Comparison of ENCODE assay signal across 2 cellular contexts in the genomic region with DNA sequence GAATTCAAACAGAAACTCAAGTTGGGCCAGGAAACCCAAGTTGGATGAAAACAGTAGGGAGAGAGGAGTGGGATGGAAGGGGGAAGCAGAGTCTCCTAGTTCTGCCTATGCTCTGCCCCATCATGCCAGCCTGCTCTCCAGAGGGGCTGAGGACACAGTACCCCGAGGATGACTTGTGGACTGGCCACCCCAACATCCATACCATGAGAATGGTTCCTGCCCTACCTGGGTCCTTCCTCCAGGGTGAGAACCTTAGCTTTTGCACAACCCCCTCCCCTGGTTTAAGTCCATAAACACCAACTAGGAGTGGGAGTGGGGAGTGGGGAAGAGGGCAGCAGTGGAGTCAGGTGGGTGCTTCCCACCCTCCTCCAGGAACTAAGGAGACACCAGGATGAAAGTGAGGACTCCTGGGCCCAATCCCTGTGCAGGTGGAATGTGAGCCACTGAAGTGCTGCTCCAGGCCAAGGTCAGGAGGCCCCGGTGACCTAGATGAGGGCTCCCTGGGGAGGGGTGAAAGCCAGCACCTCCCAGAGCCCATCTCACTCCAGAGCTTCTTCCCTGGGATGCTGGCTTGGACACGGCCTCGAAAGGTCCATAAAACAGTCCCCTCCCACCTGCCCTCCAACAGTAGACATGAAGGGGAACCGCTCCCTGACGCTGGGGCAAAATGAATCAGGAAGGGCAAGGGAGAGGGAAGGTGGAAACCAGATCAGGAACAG.
TF ChIP-seq lines count a peak whose summit lies in the region.

No MANE protein-coding gene starts in this region.

TF ChIP-seq in SK-N-SH, 30 proteins besides CTCF, POLR2A, EP300 and RAD21:
- no peak for TF ChIP-seq GATA2 (CRISPR knock-in tag; IDR thresholded peaks at IDR 0.05)
- no peak for TF ChIP-seq TCF12 (IDR thresholded peaks at IDR 0.05)
- TF ChIP-seq NFIC (IDR thresholded peaks at IDR 0.05; ENCODE audit: borderline replicate concordance), result no peak
- no peak for TF ChIP-seq TEAD4 (IDR thresholded peaks at IDR 0.05; ENCODE audit: borderline replicate concordance, insufficient read depth)
- TF ChIP-seq, protein P1, sequence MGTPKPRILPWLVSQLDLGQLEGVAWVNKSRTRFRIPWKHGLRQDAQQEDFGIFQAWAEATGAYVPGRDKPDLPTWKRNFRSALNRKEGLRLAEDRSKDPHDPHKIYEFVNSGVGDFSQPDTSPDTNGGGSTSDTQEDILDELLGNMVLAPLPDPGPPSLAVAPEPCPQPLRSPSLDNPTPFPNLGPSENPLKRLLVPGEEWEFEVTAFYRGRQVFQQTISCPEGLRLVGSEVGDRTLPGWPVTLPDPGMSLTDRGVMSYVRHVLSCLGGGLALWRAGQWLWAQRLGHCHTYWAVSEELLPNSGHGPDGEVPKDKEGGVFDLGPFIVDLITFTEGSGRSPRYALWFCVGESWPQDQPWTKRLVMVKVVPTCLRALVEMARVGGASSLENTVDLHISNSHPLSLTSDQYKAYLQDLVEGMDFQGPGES (IDR thresholded peaks at IDR 0.05; ENCODE audit: low read depth, low read length), result no peak
- TF ChIP-seq, protein P2, sequence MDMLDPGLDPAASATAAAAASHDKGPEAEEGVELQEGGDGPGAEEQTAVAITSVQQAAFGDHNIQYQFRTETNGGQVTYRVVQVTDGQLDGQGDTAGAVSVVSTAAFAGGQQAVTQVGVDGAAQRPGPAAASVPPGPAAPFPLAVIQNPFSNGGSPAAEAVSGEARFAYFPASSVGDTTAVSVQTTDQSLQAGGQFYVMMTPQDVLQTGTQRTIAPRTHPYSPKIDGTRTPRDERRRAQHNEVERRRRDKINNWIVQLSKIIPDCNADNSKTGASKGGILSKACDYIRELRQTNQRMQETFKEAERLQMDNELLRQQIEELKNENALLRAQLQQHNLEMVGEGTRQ (IDR thresholded peaks at IDR 0.05; ENCODE audit: borderline replicate concordance, low read depth, low read length), result no peak
- TF ChIP-seq YY1 (IDR thresholded peaks at IDR 0.05; ENCODE audit: low read depth), result no peak
- TF ChIP-seq, protein P3, sequence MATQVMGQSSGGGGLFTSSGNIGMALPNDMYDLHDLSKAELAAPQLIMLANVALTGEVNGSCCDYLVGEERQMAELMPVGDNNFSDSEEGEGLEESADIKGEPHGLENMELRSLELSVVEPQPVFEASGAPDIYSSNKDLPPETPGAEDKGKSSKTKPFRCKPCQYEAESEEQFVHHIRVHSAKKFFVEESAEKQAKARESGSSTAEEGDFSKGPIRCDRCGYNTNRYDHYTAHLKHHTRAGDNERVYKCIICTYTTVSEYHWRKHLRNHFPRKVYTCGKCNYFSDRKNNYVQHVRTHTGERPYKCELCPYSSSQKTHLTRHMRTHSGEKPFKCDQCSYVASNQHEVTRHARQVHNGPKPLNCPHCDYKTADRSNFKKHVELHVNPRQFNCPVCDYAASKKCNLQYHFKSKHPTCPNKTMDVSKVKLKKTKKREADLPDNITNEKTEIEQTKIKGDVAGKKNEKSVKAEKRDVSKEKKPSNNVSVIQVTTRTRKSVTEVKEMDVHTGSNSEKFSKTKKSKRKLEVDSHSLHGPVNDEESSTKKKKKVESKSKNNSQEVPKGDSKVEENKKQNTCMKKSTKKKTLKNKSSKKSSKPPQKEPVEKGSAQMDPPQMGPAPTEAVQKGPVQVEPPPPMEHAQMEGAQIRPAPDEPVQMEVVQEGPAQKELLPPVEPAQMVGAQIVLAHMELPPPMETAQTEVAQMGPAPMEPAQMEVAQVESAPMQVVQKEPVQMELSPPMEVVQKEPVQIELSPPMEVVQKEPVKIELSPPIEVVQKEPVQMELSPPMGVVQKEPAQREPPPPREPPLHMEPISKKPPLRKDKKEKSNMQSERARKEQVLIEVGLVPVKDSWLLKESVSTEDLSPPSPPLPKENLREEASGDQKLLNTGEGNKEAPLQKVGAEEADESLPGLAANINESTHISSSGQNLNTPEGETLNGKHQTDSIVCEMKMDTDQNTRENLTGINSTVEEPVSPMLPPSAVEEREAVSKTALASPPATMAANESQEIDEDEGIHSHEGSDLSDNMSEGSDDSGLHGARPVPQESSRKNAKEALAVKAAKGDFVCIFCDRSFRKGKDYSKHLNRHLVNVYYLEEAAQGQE (IDR thresholded peaks at IDR 0.05; ENCODE audit: low read depth, low read length), result no peak
- TF ChIP-seq FOXJ3 (CRISPR knock-in tag; IDR thresholded peaks at IDR 0.05), result no peak
- no peak for TF ChIP-seq FOXM1 (IDR thresholded peaks at IDR 0.05; ENCODE audit: low read depth)
- no peak for TF ChIP-seq EZH2phosphoT487 (IDR thresholded peaks at IDR 0.05; ENCODE audit: borderline replicate concordance, low read depth)
- no peak for TF ChIP-seq NRF1 (IDR thresholded peaks at IDR 0.05; ENCODE audit: low read depth, low read length)
- no peak for TF ChIP-seq ELF1 (IDR thresholded peaks at IDR 0.05)
- TF ChIP-seq CHD2 (IDR thresholded peaks at IDR 0.05; ENCODE audit: low read length, partially characterized antibody), result no peak
- TF ChIP-seq RXRA (IDR thresholded peaks at IDR 0.05; ENCODE audit: borderline replicate concordance, low read depth), result no peak
- no peak for TF ChIP-seq MXI1 (IDR thresholded peaks at IDR 0.05; ENCODE audit: low read depth, low read length)
- TF ChIP-seq, protein P4, sequence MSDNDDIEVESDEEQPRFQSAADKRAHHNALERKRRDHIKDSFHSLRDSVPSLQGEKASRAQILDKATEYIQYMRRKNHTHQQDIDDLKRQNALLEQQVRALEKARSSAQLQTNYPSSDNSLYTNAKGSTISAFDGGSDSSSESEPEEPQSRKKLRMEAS (IDR thresholded peaks at IDR 0.05; ENCODE audit: low read depth), result no peak
- TF ChIP-seq JUND (IDR thresholded peaks at IDR 0.05), result no peak
TF ChIP-seq in SK-N-SH: peak in this region for 0.

TF ChIP-seq in SK-N-SH treated with all-trans-retinoic acid at 6 μM for 48 hours, 23 proteins besides CTCF, POLR2A, EP300 and RAD21:
- TF ChIP-seq ESRRG (CRISPR knock-in tag; IDR thresholded peaks at IDR 0.05), result no peak
- TF ChIP-seq RARB (CRISPR knock-in tag; IDR thresholded peaks at IDR 0.05), result no peak
- TF ChIP-seq, protein P5, sequence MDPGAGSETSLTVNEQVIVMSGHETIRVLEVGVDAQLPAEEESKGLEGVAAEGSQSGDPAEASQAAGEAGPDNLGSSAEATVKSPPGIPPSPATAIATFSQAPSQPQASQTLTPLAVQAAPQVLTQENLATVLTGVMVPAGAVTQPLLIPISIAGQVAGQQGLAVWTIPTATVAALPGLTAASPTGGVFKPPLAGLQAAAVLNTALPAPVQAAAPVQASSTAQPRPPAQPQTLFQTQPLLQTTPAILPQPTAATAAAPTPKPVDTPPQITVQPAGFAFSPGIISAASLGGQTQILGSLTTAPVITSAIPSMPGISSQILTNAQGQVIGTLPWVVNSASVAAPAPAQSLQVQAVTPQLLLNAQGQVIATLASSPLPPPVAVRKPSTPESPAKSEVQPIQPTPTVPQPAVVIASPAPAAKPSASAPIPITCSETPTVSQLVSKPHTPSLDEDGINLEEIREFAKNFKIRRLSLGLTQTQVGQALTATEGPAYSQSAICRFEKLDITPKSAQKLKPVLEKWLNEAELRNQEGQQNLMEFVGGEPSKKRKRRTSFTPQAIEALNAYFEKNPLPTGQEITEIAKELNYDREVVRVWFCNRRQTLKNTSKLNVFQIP (CRISPR knock-in tag; IDR thresholded peaks at IDR 0.05; ENCODE audit: borderline replicate concordance, low read depth), result no peak
- no peak for TF ChIP-seq BACH2 (CRISPR knock-in tag; IDR thresholded peaks at IDR 0.05; ENCODE audit: borderline replicate concordance)
- TF ChIP-seq PPARA (CRISPR knock-in tag; IDR thresholded peaks at IDR 0.05; ENCODE audit: borderline replicate concordance), result no peak
- TF ChIP-seq ZFP30 (CRISPR knock-in tag; IDR thresholded peaks at IDR 0.05), result no peak
- TF ChIP-seq, protein P6, sequence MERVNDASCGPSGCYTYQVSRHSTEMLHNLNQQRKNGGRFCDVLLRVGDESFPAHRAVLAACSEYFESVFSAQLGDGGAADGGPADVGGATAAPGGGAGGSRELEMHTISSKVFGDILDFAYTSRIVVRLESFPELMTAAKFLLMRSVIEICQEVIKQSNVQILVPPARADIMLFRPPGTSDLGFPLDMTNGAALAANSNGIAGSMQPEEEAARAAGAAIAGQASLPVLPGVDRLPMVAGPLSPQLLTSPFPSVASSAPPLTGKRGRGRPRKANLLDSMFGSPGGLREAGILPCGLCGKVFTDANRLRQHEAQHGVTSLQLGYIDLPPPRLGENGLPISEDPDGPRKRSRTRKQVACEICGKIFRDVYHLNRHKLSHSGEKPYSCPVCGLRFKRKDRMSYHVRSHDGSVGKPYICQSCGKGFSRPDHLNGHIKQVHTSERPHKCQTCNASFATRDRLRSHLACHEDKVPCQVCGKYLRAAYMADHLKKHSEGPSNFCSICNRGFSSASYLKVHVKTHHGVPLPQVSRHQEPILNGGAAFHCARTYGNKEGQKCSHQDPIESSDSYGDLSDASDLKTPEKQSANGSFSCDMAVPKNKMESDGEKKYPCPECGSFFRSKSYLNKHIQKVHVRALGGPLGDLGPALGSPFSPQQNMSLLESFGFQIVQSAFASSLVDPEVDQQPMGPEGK (CRISPR knock-in tag; IDR thresholded peaks at IDR 0.05; ENCODE audit: borderline replicate concordance), result no peak
